ENCODE assay signal across 9 cellular contexts in genomic region chr1:231162970-231163830, GRCh38. TPM values are rescaled to one million over a fixed set of nuclear protein-coding genes. Genes with fewer than 3 reads are reported as not detected.
DNase-seq lines count a peak whose midpoint lies in the region; ATAC-seq, FAIRE-seq and TF ChIP-seq lines count a peak whose summit lies in the region.
"Had no signal": no experiment of that assay in that cellular context is flagged by ENCODE, and none has a peak within 500 bp of the region (broad histone marks: within the 10 kb centered on the region; RNA-seq: fewer than 3 reads in every experiment).

No MANE protein-coding gene starts in this region.

- no peaks in the 10 kb centered on the region for H3K79me2 ChIP-seq in GM12878 (ENCODE audit: control insufficient read depth, insufficient read depth, low read length)

- H3K27me3 ChIP-seq in GM12878 (replicated peaks in 1 of 2; ENCODE audit: control insufficient read depth in 2 of 2, insufficient read depth in 2 of 2, low read length in 1 of 2): peaks cover 4 to 14% of the 10 kb centered on the region in 2 experiments

- DNase-seq in AG04449 (ENCODE audit: low read depth, low spot score) (no peak), GM13977 (ENCODE audit: low spot score) (peak; percentile 31), GM12878 (ENCODE audit: low read depth, low spot score) (no peak), mucosa of descending colon (no peak), T1000 (lab: John Stamatoyannopoulos, UW) (no peak)
- DNase-seq: sigmoid colon had no signal

- POLR2A ChIA-PET in AG04449 (lab: Yijun Ruan, JAX): interaction anchor here (1.1 kb wide), 1 partner anchor 24 kb away, joined by 6 read pairs; no protein-coding TSS in a partner anchor
- POLR2A ChIA-PET in GM12878 (lab: Charles Lee): no interaction called here

- SMC1A ChIA-PET in GM12878 (lab: Charles Lee; ENCODE audit: uncharacterized antibody, unreplicated experiment): no interaction called here

- H3K36me3 ChIP-seq in GM12878 (ENCODE audit: control insufficient read depth in 2 of 2, insufficient read depth in 2 of 2, low read length in 1 of 2) (no peaks in the 10 kb centered on the region), mucosa of descending colon (ENCODE audit: low read depth) (no peaks in the 10 kb centered on the region)
- H3K36me3 ChIP-seq: sigmoid colon had no signal

- H3K4me2 ChIP-seq in GM12878 (ENCODE audit: control insufficient read depth, insufficient read depth): no peak overlapping the region

- TF ChIP-seq CTCF in AG04449 (IDR thresholded peaks at IDR 0.05; ENCODE audit: insufficient read depth, low read length, missing control alignments) (no peak), GM13977 (IDR thresholded peaks at IDR 0.05; ENCODE audit: extremely low read depth, insufficient read depth, missing control alignments) (no peak), GM12878 (IDR thresholded peaks at IDR 0.05 in 2 of 3, conservative IDR thresholded peaks at IDR 0.05 in 1 of 3; ENCODE audit: control insufficient read depth in 2 of 3, extremely low read depth in 1 of 3, insufficient read depth in 1 of 3, low read depth in 3 of 3, low read length in 3 of 3) (no peak), mucosa of descending colon (IDR thresholded peaks at IDR 0.05) (no peak)

- H3K9me3 ChIP-seq in GM12878 (replicated peaks; ENCODE audit: control insufficient read depth, insufficient read depth, low read length): no peaks in the 10 kb centered on the region; the same call in 2 of the 3 replicates
- no peaks in the 10 kb centered on the region for H3K9me3 ChIP-seq in mucosa of descending colon
- H3K9me3 ChIP-seq: sigmoid colon had no signal

- intact Hi-C loops in GM12878 (cut with micrococcal nuclease; ENCODE audit: unreplicated experiment): no loop called here
- intact Hi-C loops in mucosa of descending colon (cut with DNase I, micrococcal nuclease): no loop called here

- 65% methylated on average over 53 of the region's 98 CpGs for WGBS in GM12878 (ENCODE audit: insufficient coverage, insufficient replicate concordance, low lambda C conversion rate, missing lambda C conversion rate)

- TF ChIP-seq POLR2A in GM12878 (IDR thresholded peaks at IDR 0.05; ENCODE audit: low read depth, low read length): no peak

- H3K4me3 ChIP-seq in AG04449 (ENCODE audit: low read depth, low read length) (peak overlapping the region; percentile 52), GM12878 (no peak overlapping the region), mucosa of descending colon (no peak overlapping the region)

- H2AFZ ChIP-seq in GM12878 (ENCODE audit: control insufficient read depth, low read depth, low read length): no peak overlapping the region

- ATAC-seq in GM12878 (no peak), mucosa of descending colon (peak; percentile 31), HG02798 (IDR thresholded peaks at IDR 0.05; ENCODE audit: poor library complexity, unreplicated experiment) (no peak), HG02981 (IDR thresholded peaks at IDR 0.05; ENCODE audit: unreplicated experiment) (no peak), GM19467 (IDR thresholded peaks at IDR 0.05; ENCODE audit: unreplicated experiment) (no peak)

- TF ChIP-seq RAD21 in GM12878 (IDR thresholded peaks at IDR 0.05; ENCODE audit: insufficient read depth, low read depth, low read length): no peak

- no peak overlapping the region for H3K9ac ChIP-seq in GM12878 (ENCODE audit: control insufficient read depth, insufficient read depth, low read length)

- BruUV-seq in GM12878 (replicated peaks; lab: Mats Ljungman, UMichigan): no TSS peak

- H4K20me1 ChIP-seq in GM12878 (ENCODE audit: control insufficient read depth, insufficient read depth): no peaks in the 10 kb centered on the region

- no peaks in the 10 kb centered on the region for H3K4me1 ChIP-seq in GM12878 (ENCODE audit: control insufficient read depth, insufficient read depth, low read length)
- peaks cover 24% of the 10 kb centered on the region for H3K4me1 ChIP-seq in mucosa of descending colon (ENCODE audit: low read depth)

- TF ChIP-seq EP300 in GM12878 (IDR thresholded peaks at IDR 0.05; ENCODE audit: borderline replicate concordance in 1 of 2, control insufficient read depth in 1 of 2, low read depth in 2 of 2, low read length in 2 of 2): no peak

- in situ Hi-C loops in GM13977 (cut with MboI; ENCODE audit: low pct_unique_long_range_greater_than_20kb, low sequenced_read_pairs, unreplicated experiment): no loop called here
- in situ Hi-C loops in GM12878 (cut with MboI): no loop called here

- RAD21 ChIA-PET in GM12878 (lab: Charles Lee; ENCODE audit: unreplicated experiment): no interaction called here

- no peak for FAIRE-seq in GM12878 (lab: Jason Lieb, UNC)

- H3K27ac ChIP-seq in GM12878 (ENCODE audit: control insufficient read depth, insufficient read depth): no peak overlapping the region
- H3K27ac ChIP-seq: sigmoid colon had no signal

- CTCF ChIA-PET in AG04449 (lab: Yijun Ruan, JAX) (interaction anchor here (0.8 to 1.6 kb wide), 5 partner anchors 7 to 365 kb away, joined by 3 to 4 read pairs (median 3); no protein-coding TSS in a partner anchor), GM12878 (lab: Yijun Ruan, JAX) (no interaction called here)

TF ChIP-seq in GM12878, 131 proteins besides CTCF, POLR2A, EP300 and RAD21:
- TF ChIP-seq SUZ12 (IDR thresholded peaks at IDR 0.05; ENCODE audit: unreplicated experiment) (peak; percentile 41), HDGF (IDR thresholded peaks at IDR 0.05) (no peak)
TF ChIP-seq in GM12878: peak in this region for 1.

RNA-seq across cellular contexts. Expression of gene TRIM67, which starts 1.3 kb away (rescaled TPM):
- not detected in 2 replicates for total RNA-seq in GM12878 (2013; cell fraction: nucleolus; rRNA removed)
- total RNA-seq in GM12878 (2014; rRNA removed): not detected in 2 replicates
- total RNA-seq in GM12878 (2014; rRNA removed; fragmentation: Illumina TruSeq; extraction: Trizol): not detected in 2 replicates
- total RNA-seq in GM12878 (2021): not detected in 2 replicates
- not detected for polyA plus RNA-seq in GM12878 (2011; ENCODE audit: low read depth)
- polyA plus RNA-seq in GM12878 (2011; rRNA removed): 0.01 TPM in 1 of 2 replicates, not detected in the other
- polyA plus RNA-seq in GM12878 (2011; cell fraction: cytosol; rRNA removed): 0.01 and 0.02 TPM in 2 replicates
- polyA plus RNA-seq in GM12878 (2011; cell fraction: nucleus; rRNA removed): 0.03 TPM in 1 of 2 replicates, not detected in the other
- polyA plus RNA-seq in GM12878 (2012): not detected in 2 replicates
- under 0.01 TPM in 1 of 2 replicates, not detected in the other for polyA plus RNA-seq in GM12878 (2014; fragmentation: Illumina TruSeq; extraction: Trizol)
- not detected for polyA plus RNA-seq in GM12878 (2014; fragmentation: Nextera tagmentation; extraction: Ambion mirVana)
- polyA plus RNA-seq in GM12878 (2014; rRNA removed): 0.01 TPM in 1 of 2 replicates, not detected in the other
- not detected for polyA plus RNA-seq in GM12878 (2016; fragmentation: Nextera tagmentation; extraction: Ambion mirVana)
- polyA minus RNA-seq in GM12878 (2011; rRNA and poly(A)+ RNA removed): not detected in 2 replicates
- not detected in 2 replicates for polyA minus RNA-seq in GM12878 (2011; cell fraction: cytosol; rRNA and poly(A)+ RNA removed)
- not detected in 2 replicates for polyA minus RNA-seq in GM12878 (2011; cell fraction: nucleus; rRNA and poly(A)+ RNA removed)
- under 1 TPM in 2 of 3 donors, not detected in 1; 0.05 to 0.22 TPM for total RNA-seq in mucosa of descending colon
